3 cellular contexts compared by ENCODE assay signal in genomic region chr22:36565152-36565507, GRCh38.
TF ChIP-seq lines count a peak whose summit lies in the region.

No MANE protein-coding gene starts in this region.

TF ChIP-seq in GM23338, 12 proteins besides CTCF, POLR2A, EP300 and RAD21 (continued from another document and continues in another):
- TF ChIP-seq REST (IDR thresholded peaks at IDR 0.05; ENCODE audit: unreplicated experiment) (no peak), CREB1 (CRISPR knock-in tag; IDR thresholded peaks at IDR 0.05; ENCODE audit: low read depth) (no peak), POLR2AphosphoS5 (IDR thresholded peaks at IDR 0.05; ENCODE audit: low read depth) (no peak), ZNF114 (CRISPR knock-in tag; IDR thresholded peaks at IDR 0.05) (no peak), ZNF331 (CRISPR knock-in tag; IDR thresholded peaks at IDR 0.05; ENCODE audit: low read depth) (no peak), ETS1 (IDR thresholded peaks at IDR 0.05) (no peak), STAT1 (IDR thresholded peaks at IDR 0.05; ENCODE audit: unreplicated experiment) (no peak)

TF ChIP-seq in HCT116, 20 proteins besides CTCF, POLR2A, EP300 and RAD21 (continued from another document):
- TF ChIP-seq ZBTB33 (IDR thresholded peaks at IDR 0.05; ENCODE audit: extremely low read depth, insufficient replicate concordance, low read length) (no peak), SRF (IDR thresholded peaks at IDR 0.05; ENCODE audit: low read depth) (no peak), SIN3A (IDR thresholded peaks at IDR 0.05; ENCODE audit: low read depth) (no peak), ZFX (IDR thresholded peaks at IDR 0.05) (no peak), EZH2 (IDR thresholded peaks at IDR 0.05) (no peak), CBX3 (IDR thresholded peaks at IDR 0.05; ENCODE audit: low read depth) (no peak), ZNF274 (IDR thresholded peaks at IDR 0.05; ENCODE audit: low read depth, low read length) (no peak), FOSL1 (IDR thresholded peaks at IDR 0.05; ENCODE audit: low read depth) (no peak), YY1 (IDR thresholded peaks at IDR 0.05; ENCODE audit: extremely low read depth, insufficient replicate concordance, low read depth, low read length) (no peak), ELF1 (IDR thresholded peaks at IDR 0.05; ENCODE audit: borderline replicate concordance, low read depth) (no peak)

TF ChIP-seq in SK-N-SH treated with all-trans-retinoic acid at 6 μM for 48 hours, 23 proteins besides CTCF, POLR2A, EP300 and RAD21 (continued from another document):
- TF ChIP-seq PATZ1 (CRISPR knock-in tag; IDR thresholded peaks at IDR 0.05; ENCODE audit: borderline replicate concordance) (no peak), CREB5 (CRISPR knock-in tag; IDR thresholded peaks at IDR 0.05; ENCODE audit: low read depth) (no peak), ZC3H10 (CRISPR knock-in tag; IDR thresholded peaks at IDR 0.05) (no peak), TOX (CRISPR knock-in tag; IDR thresholded peaks at IDR 0.05; ENCODE audit: borderline replicate concordance) (no peak), TSHZ2 (CRISPR knock-in tag; IDR thresholded peaks at IDR 0.05) (no peak), PPARA (CRISPR knock-in tag; IDR thresholded peaks at IDR 0.05; ENCODE audit: borderline replicate concordance) (no peak), SNAI2 (CRISPR knock-in tag; IDR thresholded peaks at IDR 0.05) (no peak), CSRNP3 (CRISPR knock-in tag; IDR thresholded peaks at IDR 0.05) (no peak), TCF4 (CRISPR knock-in tag; IDR thresholded peaks at IDR 0.05; ENCODE audit: borderline replicate concordance) (no peak), RARB (CRISPR knock-in tag; IDR thresholded peaks at IDR 0.05) (no peak), ZNF70 (CRISPR knock-in tag; IDR thresholded peaks at IDR 0.05) (no peak), OSR1 (CRISPR knock-in tag; IDR thresholded peaks at IDR 0.05) (no peak), BACH2 (CRISPR knock-in tag; IDR thresholded peaks at IDR 0.05; ENCODE audit: borderline replicate concordance) (no peak), ARNTL (CRISPR knock-in tag; IDR thresholded peaks at IDR 0.05; ENCODE audit: borderline replicate concordance, low read depth) (no peak)
